ENCODE assay signal across 7 cellular contexts in genomic region chr19:19514881-19515763, GRCh38. TPM values are rescaled to one million over a fixed set of nuclear protein-coding genes. Genes with fewer than 3 reads are reported as not detected.
A peak's percentile ranks its signal among the peaks of the same experiment; 100 is the strongest.
DNase-seq lines count a peak whose midpoint lies in the region; ATAC-seq lines count a peak whose summit lies in the region.

Gene TSSK6 (minus strand): TSS chr19:19515548. CDS start chr19:19515427, 121 bp downstream.

- peaks cover 15% of the 10 kb centered on the region for H3K36me3 Mint-ChIP-seq in activated naive CD8-positive, alpha-beta T cell treated with anti-CD3 and anti-CD28 coated beads, Interleukin-2, amount 10 ng/mL, durations not matched to agents 7 days and 5 days

- H3K4me1 ChIP-seq in subcutaneous abdominal adipose tissue (ENCODE audit: control insufficient read depth in 5 of 5, insufficient read depth in 5 of 5, low read length in 5 of 5): peaks cover 5 to 34% (median 32%) of the 10 kb centered on the region in 5 donors

- peaks cover 13% of the 10 kb centered on the region for H3K4me1 Mint-ChIP-seq in activated naive CD8-positive, alpha-beta T cell treated with anti-CD3 and anti-CD28 coated beads, Interleukin-2, amount 10 ng/mL, durations not matched to agents 7 days and 5 days

- peak within 1 kb of the TSS; percentile 87 for H3K4me3 ChIP-seq in iPS-18c (ENCODE audit: insufficient read depth, low read depth, low read length)
- H3K4me3 ChIP-seq in subcutaneous abdominal adipose tissue (ENCODE audit: low read depth in 1 of 5, low read length in 5 of 5): peak within 1 kb of the TSS; percentile 93 to 97 (median 94)

- no peaks in the 10 kb centered on the region for H3K9me3 Mint-ChIP-seq in activated naive CD8-positive, alpha-beta T cell treated with anti-CD3 and anti-CD28 coated beads, Interleukin-2, amount 10 ng/mL, durations not matched to agents 7 days and 5 days

- peak within 1 kb of the TSS; percentile 68 to 89 (median 85) for H3K9ac ChIP-seq in subcutaneous abdominal adipose tissue (ENCODE audit: low read length in 5 of 5)

- H3K27ac Mint-ChIP-seq in activated naive CD8-positive, alpha-beta T cell treated with anti-CD3 and anti-CD28 coated beads, Interleukin-2, amount 10 ng/mL, durations not matched to agents 7 days and 5 days: peak within 1 kb of the TSS; percentile 92

- no peaks in the 10 kb centered on the region for H3K27me3 ChIP-seq in subcutaneous abdominal adipose tissue (ENCODE audit: control insufficient read depth in 5 of 5, insufficient read depth in 4 of 5, low read length in 5 of 5)

- no peak for DNase-seq in activated naive CD8-positive, alpha-beta T cell treated with anti-CD3 and anti-CD28 coated beads, Interleukin-2, amount 10 ng/mL, durations not matched to agents 7 days and 5 days
- no peak for DNase-seq in activated gamma-delta T cell (lab: John Stamatoyannopoulos, UW)
- DNase-seq in D341Med (ENCODE audit: low spot score): no peak

- H3K27ac ChIP-seq in subcutaneous abdominal adipose tissue (ENCODE audit: low read depth, low read length): peak within 1 kb of the TSS; percentile 74

- POLR2A ChIA-PET in activated naive CD8-positive, alpha-beta T cell treated with anti-CD3 and anti-CD28 coated beads, Interleukin-2, amount 10 ng/mL, durations not matched to agents 7 days and 5 days (lab: Charles Lee): interaction anchor here (0.7 to 2.1 kb wide), 17 partner anchors 7 to 350 kb away, joined by 3 to 15 read pairs (median 5); partner anchors contain the start of genes GATAD2A, MAU2, SUGP1 and ZNF101

- H3K9me3 ChIP-seq in iPS-18c (ENCODE audit: control insufficient read depth, insufficient read depth, low read length) (no peaks in the 10 kb centered on the region), subcutaneous abdominal adipose tissue (ENCODE audit: control insufficient read depth in 5 of 5, low read length in 5 of 5) (peaks cover 0 to 12% (median 6%) of the 10 kb centered on the region in 5 donors)

- peaks cover 0 to 10% (median 7%) of the 10 kb centered on the region in 5 donors for H3K36me3 ChIP-seq in subcutaneous abdominal adipose tissue (ENCODE audit: control insufficient read depth in 5 of 5, insufficient read depth in 5 of 5, low read length in 5 of 5)

- peak; percentile 21 for ATAC-seq in HG03060 (IDR thresholded peaks at IDR 0.05; ENCODE audit: low read depth, unreplicated experiment)
- ATAC-seq in activated naive CD8-positive, alpha-beta T cell treated with anti-CD3 and anti-CD28 coated beads, Interleukin-2, amount 10 ng/mL, durations not matched to agents 7 days and 5 days (ENCODE audit: low read depth): no peak
- ATAC-seq in GM18517 (IDR thresholded peaks at IDR 0.05; ENCODE audit: unreplicated experiment): no peak

- H3K4me3 Mint-ChIP-seq in activated naive CD8-positive, alpha-beta T cell treated with anti-CD3 and anti-CD28 coated beads, Interleukin-2, amount 10 ng/mL, durations not matched to agents 7 days and 5 days: peak within 1 kb of the TSS; percentile 89

- H3K27me3 Mint-ChIP-seq in activated naive CD8-positive, alpha-beta T cell treated with anti-CD3 and anti-CD28 coated beads, Interleukin-2, amount 10 ng/mL, durations not matched to agents 7 days and 5 days: no peaks in the 10 kb centered on the region

RNA-seq across cellular contexts. Expression of gene TSSK6, which starts in this region (rescaled TPM):
- 1 to 10 TPM; 5.8 to 6.5 TPM for total RNA-seq in activated naive CD8-positive, alpha-beta T cell treated with anti-CD3 and anti-CD28 coated beads, Interleukin-2, amount 10 ng/mL, durations not matched to agents 7 days and 5 days
